ENCODE assay signal across 15 cellular contexts in genomic region chr3:71489315-71489761, GRCh38.
DNase-seq lines count a peak whose midpoint lies in the region; ATAC-seq and TF ChIP-seq lines count a peak whose summit lies in the region.
"Had no signal": no experiment of that assay in that cellular context is flagged by ENCODE, and none has a peak within 500 bp of the region (broad histone marks: within the 10 kb centered on the region; RNA-seq: fewer than 3 reads in every experiment).

No MANE protein-coding gene starts in this region.

- peaks cover 44% of the 10 kb centered on the region for H3K4me1 ChIP-seq in OCI-LY1 (ENCODE audit: insufficient read depth, low read length, severe bottlenecking)
- H3K4me1 ChIP-seq in naive thymus-derived CD4-positive, alpha-beta T cell (ENCODE audit: control insufficient read depth in 2 of 2, insufficient read depth in 2 of 2, low read length in 2 of 2), result peaks cover 72 to 81% of the 10 kb centered on the region in 2 donors

- peaks cover 61% of the 10 kb centered on the region for H3K36me3 ChIP-seq in OCI-LY1 (ENCODE audit: insufficient read depth, low read length)
- H3K36me3 ChIP-seq in naive thymus-derived CD4-positive, alpha-beta T cell (ENCODE audit: control insufficient read depth in 2 of 3, insufficient read depth in 3 of 3, low read length in 3 of 3), result no peaks in the 10 kb centered on the region
- H3K36me3 ChIP-seq: neural progenitor cell had no signal

- no peaks in the 10 kb centered on the region for H3K27me3 Mint-ChIP-seq in activated CD4-positive, alpha-beta T cell treated with anti-CD3 and anti-CD28 coated beads, Interleukin-2, amount 10 ng/mL, durations not matched to agents 24 days and 14 days
- no peaks in the 10 kb centered on the region for H3K27me3 Mint-ChIP-seq in activated naive CD8-positive, alpha-beta T cell
- H3K27me3 Mint-ChIP-seq in naive thymus-derived CD4-positive, alpha-beta T cell, result peaks cover 0 to 3% (median 0%) of the 10 kb centered on the region in 5 donors

- peaks cover 21% of the 10 kb centered on the region for H3K9me3 Mint-ChIP-seq in activated CD4-positive, alpha-beta T cell treated with anti-CD3 and anti-CD28 coated beads, Interleukin-2, amount 10 ng/mL, durations not matched to agents 24 days and 14 days
- H3K9me3 Mint-ChIP-seq in activated naive CD8-positive, alpha-beta T cell (ENCODE audit: low read depth), result no peaks in the 10 kb centered on the region
- H3K9me3 Mint-ChIP-seq in naive thymus-derived CD4-positive, alpha-beta T cell, result peaks cover 0 to 12% (median 1%) of the 10 kb centered on the region in 11 donors

- no peaks in the 10 kb centered on the region for H3K9me2 ChIP-seq in OCI-LY1 (ENCODE audit: low read depth, low read length)

- peaks cover 57% of the 10 kb centered on the region for H3K4me1 Mint-ChIP-seq in activated CD4-positive, alpha-beta T cell treated with anti-CD3 and anti-CD28 coated beads, Interleukin-2, amount 10 ng/mL, durations not matched to agents 24 days and 14 days
- H3K4me1 Mint-ChIP-seq in activated naive CD8-positive, alpha-beta T cell (ENCODE audit: low read depth), result peaks cover 93% of the 10 kb centered on the region
- peaks cover 42 to 89% (median 81%) of the 10 kb centered on the region in 7 donors for H3K4me1 Mint-ChIP-seq in naive thymus-derived CD4-positive, alpha-beta T cell

- H3K4me3 Mint-ChIP-seq in activated CD4-positive, alpha-beta T cell treated with anti-CD3 and anti-CD28 coated beads, Interleukin-2, amount 10 ng/mL, durations not matched to agents 24 days and 14 days, result peak overlapping the region; percentile 37
- peak overlapping the region; percentile 88 for H3K4me3 Mint-ChIP-seq in activated naive CD8-positive, alpha-beta T cell
- peak overlapping the region; percentile 77 to 98 (median 88) for H3K4me3 Mint-ChIP-seq in naive thymus-derived CD4-positive, alpha-beta T cell
- H3K4me3 Mint-ChIP-seq: neural progenitor cell had no signal

- POLR2A ChIA-PET in naive thymus-derived CD4-positive, alpha-beta T cell (lab: Charles Lee), result interaction anchor here (0.7 to 5.2 kb wide), 13 partner anchors 9 to 1505 kb away, joined by 3 to 182 read pairs (median 4); no protein-coding TSS in a partner anchor

- H3F3A ChIP-seq in OCI-LY1 (ENCODE audit: insufficient read depth, low read length), result peaks cover 3% of the 10 kb centered on the region; the same call in 1 of the 2 replicates

- ATAC-seq in naive thymus-derived CD4-positive, alpha-beta T cell, result peak; percentile 66

- no peaks in the 10 kb centered on the region for H4K20me1 ChIP-seq in OCI-LY1 (ENCODE audit: insufficient read depth, low read length)

- TF ChIP-seq CTCF in OCI-LY1 (IDR thresholded peaks at IDR 0.05; ENCODE audit: low read length), result no peak

- H3K4me3 ChIP-seq in OCI-LY1 (ENCODE audit: low read depth, low read length, poor library complexity, severe bottlenecking), result no peak overlapping the region
- H3K4me3 ChIP-seq in naive thymus-derived CD4-positive, alpha-beta T cell (ENCODE audit: low read length), result peak overlapping the region; percentile 29
- H3K4me3 ChIP-seq: hepatocyte, neural progenitor cell, stomach had no signal

- H3K9ac ChIP-seq in OCI-LY1 (ENCODE audit: low read length), result no peak overlapping the region
- H3K9ac ChIP-seq: KMS-11, neural progenitor cell had no signal

- H3K9me3 ChIP-seq in OCI-LY1 (ENCODE audit: low read length), result peaks cover 7% of the 10 kb centered on the region
- H3K9me3 ChIP-seq in naive thymus-derived CD4-positive, alpha-beta T cell (ENCODE audit: control insufficient read depth in 2 of 3, low read length in 3 of 3), result no peaks in the 10 kb centered on the region

- peak; percentile 68 for DNase-seq in activated CD4-positive, alpha-beta T cell treated with anti-CD3 and anti-CD28 coated beads, Interleukin-2, amount 10 ng/mL, durations not matched to agents 24 days and 14 days
- DNase-seq in activated CD4-positive, alpha-beta T cell treated with anti-CD3 and anti-CD28 coated beads for 1 hour, result no peak
- peak in 7 of 9 donors; percentile 66 to 86 (median 76) for DNase-seq in naive thymus-derived CD4-positive, alpha-beta T cell
- no peak for DNase-seq in middle frontal gyrus (ENCODE audit: extremely low spot score, low spot score)
- no peak for DNase-seq in NCI-H1436 (lab: John Stamatoyannopoulos, UW)
- no peak for DNase-seq in RKO (ENCODE audit: low spot score)
- DNase-seq: amniotic stem cell, HCEC 1CT, NCI-H1105 treated with DMSO at 0.1 percent for 48 hours, stomach had no signal

- H3K79me2 ChIP-seq in OCI-LY1 (ENCODE audit: insufficient read depth, low read length), result peaks cover 44% of the 10 kb centered on the region

- CTCF ChIA-PET in naive thymus-derived CD4-positive, alpha-beta T cell (lab: Charles Lee), result interaction anchor here (0.6 to 3.4 kb wide), 5 partner anchors 8 to 68 kb away, joined by 3 to 18 read pairs (median 3); no protein-coding TSS in a partner anchor

- H3K27ac Mint-ChIP-seq in activated CD4-positive, alpha-beta T cell treated with anti-CD3 and anti-CD28 coated beads, Interleukin-2, amount 10 ng/mL, durations not matched to agents 24 days and 14 days, result peak overlapping the region; percentile 68
- peak overlapping the region; percentile 100 for H3K27ac Mint-ChIP-seq in activated naive CD8-positive, alpha-beta T cell
- peak overlapping the region; percentile 86 to 100 (median 98) for H3K27ac Mint-ChIP-seq in naive thymus-derived CD4-positive, alpha-beta T cell
- H3K27ac Mint-ChIP-seq: neural progenitor cell had no signal

- no peak overlapping the region for H3K4me2 ChIP-seq in OCI-LY1 (ENCODE audit: low read length)
- H3K4me2 ChIP-seq: hepatocyte, KMS-11, neural progenitor cell had no signal

- peak overlapping the region; percentile 73 for H3K27ac ChIP-seq in OCI-LY1 (ENCODE audit: low read depth, low read length, poor library complexity, severe bottlenecking)
- H3K27ac ChIP-seq in naive thymus-derived CD4-positive, alpha-beta T cell (ENCODE audit: low read depth, low read length), result peak overlapping the region; percentile 89
- H3K27ac ChIP-seq: hepatocyte, KMS-11, neural progenitor cell, stomach had no signal

- intact Hi-C loops in activated CD4-positive, alpha-beta T cell treated with anti-CD3 and anti-CD28 coated beads, Interleukin-2, amount 10 ng/mL, durations not matched to agents 24 days and 14 days (cut with micrococcal nuclease), result no loop called here
- intact Hi-C loops in naive thymus-derived CD4-positive, alpha-beta T cell (cut with micrococcal nuclease), result loop anchor here in 1 of 2 donors (1.0 kb wide), 3 partner anchors 33 to 72 kb away; no protein-coding TSS in a partner anchor

- no peak overlapping the region for H2AFZ ChIP-seq in OCI-LY1 (ENCODE audit: low read length)
- H2AFZ ChIP-seq: hepatocyte, neural progenitor cell had no signal

- peaks cover 21% of the 10 kb centered on the region for H3K36me3 Mint-ChIP-seq in activated CD4-positive, alpha-beta T cell treated with anti-CD3 and anti-CD28 coated beads, Interleukin-2, amount 10 ng/mL, durations not matched to agents 24 days and 14 days (ENCODE audit: low read depth)
- peaks cover 12% of the 10 kb centered on the region for H3K36me3 Mint-ChIP-seq in activated naive CD8-positive, alpha-beta T cell
- peaks cover 3 to 37% (median 18%) of the 10 kb centered on the region in 5 donors for H3K36me3 Mint-ChIP-seq in naive thymus-derived CD4-positive, alpha-beta T cell

- no peaks in the 10 kb centered on the region for H3K27me3 ChIP-seq in OCI-LY1 (ENCODE audit: insufficient read depth, low read length)
- no peaks in the 10 kb centered on the region for H3K27me3 ChIP-seq in naive thymus-derived CD4-positive, alpha-beta T cell (ENCODE audit: control insufficient read depth in 2 of 2, insufficient read depth in 2 of 2, low read length in 2 of 2)
- H3K27me3 ChIP-seq: hepatocyte, neural progenitor cell, stomach had no signal

Comparison
In these comparisons a context has a peak if more than half of its experiments do, and no peak if none do; other contexts are left out.
1. DNase-seq: peak in activated CD4-positive, alpha-beta T cell treated with anti-CD3 and anti-CD28 coated beads, Interleukin-2, amount 10 ng/mL, durations not matched to agents 24 days and 14 days (single experiment) and naive thymus-derived CD4-positive, alpha-beta T cell (7 of 9); none in activated CD4-positive, alpha-beta T cell treated with anti-CD3 and anti-CD28 coated beads for 1 hour (single experiment), middle frontal gyrus (single experiment), NCI-H1436 (single experiment) and RKO (single experiment).
2. H3K4me3 Mint-ChIP-seq: peak in every context shown above with its lines; median percentile 88 in activated naive CD8-positive, alpha-beta T cell; 88 in naive thymus-derived CD4-positive, alpha-beta T cell; 37 in activated CD4-positive, alpha-beta T cell treated with anti-CD3 and anti-CD28 coated beads, Interleukin-2, amount 10 ng/mL, durations not matched to agents 24 days and 14 days.
3. Peak in every context shown above with its lines, with median percentiles within 50 percentile points of each other: H3K27ac Mint-ChIP-seq.